ENCODE assay signal across 9 cellular contexts in the genomic region with DNA sequence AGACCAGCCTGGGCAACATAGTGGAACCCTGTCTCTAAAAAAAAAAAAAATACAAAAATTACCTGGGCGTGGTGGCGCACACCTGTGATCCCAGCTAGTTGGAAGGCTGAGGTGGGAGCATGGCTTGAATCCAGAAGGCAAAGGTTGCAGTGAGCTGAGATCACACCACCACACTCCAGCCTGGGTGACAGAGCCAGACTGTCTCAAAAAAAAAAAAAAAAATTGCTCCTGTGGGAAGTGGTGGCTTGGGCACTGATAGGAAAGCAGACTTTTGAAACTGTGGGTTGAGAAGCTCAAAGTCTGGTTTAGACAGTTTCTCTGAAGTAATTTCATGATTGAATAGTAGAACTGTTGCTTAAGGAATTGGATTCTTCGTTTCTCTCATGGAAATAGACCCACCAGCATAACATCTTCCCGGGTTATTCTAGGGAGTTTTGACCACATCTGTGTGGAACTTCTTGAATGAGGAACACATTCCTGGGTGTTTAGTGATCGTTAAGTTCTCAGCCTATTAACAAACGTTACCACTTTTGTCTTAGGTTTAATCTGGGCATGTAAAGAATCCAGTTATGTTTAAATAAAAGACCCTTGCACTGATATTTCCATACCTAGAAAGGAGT. TPM values are rescaled to one million over a fixed set of nuclear protein-coding genes. Genes with fewer than 3 reads are reported as not detected.
DNase-seq lines count a peak whose midpoint lies in the region; ATAC-seq, FAIRE-seq and TF ChIP-seq lines count a peak whose summit lies in the region.
"Had no signal": no experiment of that assay in that cellular context is flagged by ENCODE, and none has a peak within 500 bp of the region (broad histone marks: within the 10 kb centered on the region; RNA-seq: fewer than 3 reads in every experiment).

No MANE protein-coding gene starts in this region.

- H3K4me2 ChIP-seq in HepG2 (ENCODE audit: low read depth, low read length), result no peak overlapping the region

- CTCF ChIA-PET in HepG2 (lab: Yijun Ruan, JAX; ENCODE audit: low intra/inter-chr PET ratio, low total read pairs), result interaction anchor here (1.0 to 2.3 kb wide), 3 partner anchors 43 to 186 kb away, joined by 4 to 25 read pairs (median 6); no protein-coding TSS in a partner anchor

- TF ChIP-seq POLR2A in HepG2 (IDR thresholded peaks at IDR 0.05; ENCODE audit: insufficient read depth in 1 of 2, low read depth in 2 of 2, low read length in 2 of 2) (no peak), stomach (IDR thresholded peaks at IDR 0.05) (no peak)

- peak; percentile 83 for DNase-seq in GM04503 (ENCODE audit: low read depth)
- peak; percentile 52 for DNase-seq in astrocyte of the hippocampus (ENCODE audit: low read depth, low spot score)
- DNase-seq in HepG2 (ENCODE audit: low spot score), result no peak
- DNase-seq in stomach, result no peak
- DNase-seq in epidermal melanocyte (ENCODE audit: insufficient read length, low spot score), result no peak
- DNase-seq: stimulated activated CD4-positive, alpha-beta T cell treated with anti-CD3 and anti-CD28 coated beads, Interleukin-2, amount 100 ng/mL, for 48 hours had no signal

- TF ChIP-seq RAD21 in HepG2 (CRISPR knock-in tag; IDR thresholded peaks at IDR 0.05), result no peak

- in situ Hi-C loops in HepG2 (cut with HindIII; ENCODE audit: extremely low pct_ligation_motif_present, low pct_unique_long_range_greater_than_20kb), result no loop called here

- TF ChIP-seq EP300 in HepG2 (IDR thresholded peaks at IDR 0.05; ENCODE audit: low read depth in 2 of 2, low read length in 2 of 2), result no peak
- no peak for TF ChIP-seq EP300 in HepG2 (CRISPR knock-in tag; IDR thresholded peaks at IDR 0.05; ENCODE audit: borderline replicate concordance)
- no peak for TF ChIP-seq EP300 in stomach (IDR thresholded peaks at IDR 0.05)

- no peak overlapping the region for H2AFZ ChIP-seq in HepG2 (ENCODE audit: low read length)

- no peaks in the 10 kb centered on the region for H3K27me3 ChIP-seq in HepG2 (ENCODE audit: control insufficient read depth in 1 of 2, insufficient read depth in 2 of 2, low read length in 2 of 2)
- H3K27me3 ChIP-seq in stomach, result no peaks in the 10 kb centered on the region

- intact Hi-C loops in HepG2 (cut with micrococcal nuclease; ENCODE audit: unreplicated experiment), result loop anchor here (1.0 kb wide), 1 partner anchor 63 kb away; no protein-coding TSS in a partner anchor
- intact Hi-C loops in stomach (cut with DNase I; ENCODE audit: low total_unique reads), result loop anchor here (5.0 kb wide), 1 partner anchor 62 kb away; no protein-coding TSS in a partner anchor

- no peaks in the 10 kb centered on the region for H3K79me2 ChIP-seq in HepG2 (ENCODE audit: insufficient read depth, low read length)

- BruUV-seq in HepG2 (replicated peaks; lab: Mats Ljungman, UMichigan), result no TSS peak

- no peak overlapping the region for H3K27ac ChIP-seq in HepG2 (ENCODE audit: extremely low read length, insufficient read depth, low read length)
- H3K27ac ChIP-seq in stomach, result peak overlapping the region in 4 of 5 donors; percentile 42 to 65 (median 54)

- H3K9ac ChIP-seq in HepG2 (ENCODE audit: insufficient read depth, low read depth, low read length), result no peak overlapping the region

- FAIRE-seq in HepG2 (lab: Jason Lieb, UNC), result no peak

- peaks cover 3% of the 10 kb centered on the region for H4K20me1 ChIP-seq in HepG2 (ENCODE audit: insufficient read depth, low read length)

- POLR2A ChIA-PET in HepG2 (lab: Yijun Ruan, JAX), result interaction anchor here (0.6 to 1.4 kb wide), 4 partner anchors 43 to 141 kb away, joined by 3 read pairs; a partner anchor contains a TSS

- no peaks in the 10 kb centered on the region for H3K9me3 ChIP-seq in HepG2 (ENCODE audit: low read length)
- H3K9me3 ChIP-seq in stomach, result no peaks in the 10 kb centered on the region

- no peak for TF ChIP-seq CTCF in HepG2 (CRISPR knock-in tag; IDR thresholded peaks at IDR 0.05)
- no peak for TF ChIP-seq CTCF in stomach (IDR thresholded peaks at IDR 0.05)

- ATAC-seq in HepG2 (no peak), GM19395 (IDR thresholded peaks at IDR 0.05; ENCODE audit: unreplicated experiment) (no peak), GM21619 (IDR thresholded peaks at IDR 0.05; ENCODE audit: unreplicated experiment) (no peak), HG02852 (IDR thresholded peaks at IDR 0.05; ENCODE audit: unreplicated experiment) (no peak)

- H3K4me3 ChIP-seq in HepG2 (replicated peaks in 1 of 3; ENCODE audit: insufficient read depth in 1 of 3, low read depth in 2 of 3, low read length in 3 of 3), result no peak overlapping the region
- no peak overlapping the region for H3K4me3 ChIP-seq in stomach

- H3K4me1 ChIP-seq in HepG2 (ENCODE audit: insufficient read depth, low read length), result no peaks in the 10 kb centered on the region
- peaks cover 11 to 21% (median 16%) of the 10 kb centered on the region in 4 donors for H3K4me1 ChIP-seq in stomach

- 78% methylated on average over 6 of the region's 6 CpGs for WGBS in HepG2 (ENCODE audit: low lambda C conversion rate)
- 67 to 79% (median 70%) methylated on average over 6 of the region's 6 CpGs for WGBS in stomach, 5 donors

- H3K36me3 ChIP-seq in HepG2 (replicated peaks in 1 of 2; ENCODE audit: control insufficient read depth in 1 of 2, insufficient read depth in 2 of 2, low read length in 2 of 2), result peaks cover 7 to 40% of the 10 kb centered on the region in 2 experiments; a peak in 4 of 5 replicates
- peaks cover 0 to 10% (median 3%) of the 10 kb centered on the region in 4 donors for H3K36me3 ChIP-seq in stomach

TF ChIP-seq in HepG2, 621 proteins besides CTCF, POLR2A, EP300 and RAD21:
- TF ChIP-seq RORA (CRISPR knock-in tag; IDR thresholded peaks at IDR 0.05), result 0 out of 2 replicates have a peak, but pooled peaks have one; percentile 62
- TF ChIP-seq ZNF225 (CRISPR knock-in tag; IDR thresholded peaks at IDR 0.05), result no peak
TF ChIP-seq in HepG2: peak in this region for 1.

RNA-seq across cellular contexts. Expression of a gene that starts 33.5 kb away (rescaled TPM):
- total RNA-seq in HepG2 (2016; rRNA removed; fragmentation: Illumina TruSeq; extraction: Trizol), result 10.6 and 12.0 TPM in 2 replicates
- total RNA-seq in HepG2 (2016; cell fraction: cytosol; rRNA removed; fragmentation: Illumina TruSeq; extraction: Trizol; ENCODE audit: low read depth), result 5.6 and 8.3 TPM in 2 replicates
- 10.0 and 12.7 TPM in 2 replicates for total RNA-seq in HepG2 (2016; cell fraction: insoluble cytoplasmic fraction; rRNA removed; fragmentation: Illumina TruSeq; extraction: Trizol)
- 5.3 and 6.5 TPM in 2 replicates for total RNA-seq in HepG2 (2016; cell fraction: membrane; rRNA removed; fragmentation: Illumina TruSeq; extraction: Trizol)
- 19.5 and 21.6 TPM in 2 replicates for total RNA-seq in HepG2 (2016; cell fraction: nucleus; rRNA removed; fragmentation: Illumina TruSeq; extraction: Trizol)
- 9.3 and 13.5 TPM in 2 replicates for polyA plus RNA-seq in HepG2 (2011; rRNA removed)
- 4.2 and 6.2 TPM in 2 replicates for polyA plus RNA-seq in HepG2 (2011; cell fraction: cytosol; rRNA removed)
- polyA plus RNA-seq in HepG2 (2011; cell fraction: nucleus; rRNA removed), result 25.1 and 30.9 TPM in 2 replicates
- polyA plus RNA-seq in HepG2 (2012), result 7.4 and 11.8 TPM in 2 replicates
- 0.66 and 1.2 TPM in 2 replicates for polyA plus RNA-seq in HepG2 (2016; cell fraction: cytosol; fragmentation: Illumina TruSeq; extraction: Trizol; ENCODE audit: low read depth)
- 8.6 and 8.8 TPM in 2 replicates for polyA plus RNA-seq in HepG2 (2016; cell fraction: insoluble cytoplasmic fraction; fragmentation: Illumina TruSeq; extraction: Trizol; ENCODE audit: low read depth)
- polyA plus RNA-seq in HepG2 (2016; cell fraction: membrane; fragmentation: Illumina TruSeq; extraction: Trizol; ENCODE audit: low read depth), result 1.7 and 1.9 TPM in 2 replicates
- 24.2 and 25.3 TPM in 2 replicates for polyA plus RNA-seq in HepG2 (2016; cell fraction: nucleus; fragmentation: Illumina TruSeq; extraction: Trizol; ENCODE audit: insufficient read depth, low read depth)
- polyA minus RNA-seq in HepG2 (2011; rRNA and poly(A)+ RNA removed; ENCODE audit: low replicate concordance), result 9.4 and 18.5 TPM in 2 replicates
- polyA minus RNA-seq in HepG2 (2011; cell fraction: cytosol; rRNA and poly(A)+ RNA removed), result 4.8 and 5.4 TPM in 2 replicates
- 36.2 and 51.6 TPM in 2 replicates for polyA minus RNA-seq in HepG2 (2011; cell fraction: nucleus; rRNA and poly(A)+ RNA removed)
- total RNA-seq in stomach, result 1 to 10 TPM in 4 of 5 donors, under 1 TPM in 1; 0.89 to 5.8 (median 4.5) TPM
- 10 to 100 TPM in 1 of 3 donors, 1 to 10 TPM in 2; 1.7 to 16.5 (median 2.0) TPM for polyA plus RNA-seq in stomach

RNA-seq across cellular contexts. Expression of a gene that starts 58.4 kb away (rescaled TPM):
- 2.5 and 3.1 TPM in 2 replicates for total RNA-seq in HepG2 (2016; rRNA removed; fragmentation: Illumina TruSeq; extraction: Trizol)
- total RNA-seq in HepG2 (2016; cell fraction: cytosol; rRNA removed; fragmentation: Illumina TruSeq; extraction: Trizol; ENCODE audit: low read depth), result 0.53 and 0.71 TPM in 2 replicates
- total RNA-seq in HepG2 (2016; cell fraction: insoluble cytoplasmic fraction; rRNA removed; fragmentation: Illumina TruSeq; extraction: Trizol), result 2.6 and 2.9 TPM in 2 replicates
- 3.0 and 3.1 TPM in 2 replicates for total RNA-seq in HepG2 (2016; cell fraction: membrane; rRNA removed; fragmentation: Illumina TruSeq; extraction: Trizol)
- 2.7 and 3.1 TPM in 2 replicates for total RNA-seq in HepG2 (2016; cell fraction: nucleus; rRNA removed; fragmentation: Illumina TruSeq; extraction: Trizol)
- polyA plus RNA-seq in HepG2 (2011; rRNA removed), result 11.8 and 16.9 TPM in 2 replicates
- 5.0 and 9.2 TPM in 2 replicates for polyA plus RNA-seq in HepG2 (2011; cell fraction: cytosol; rRNA removed)
- 5.8 and 9.5 TPM in 2 replicates for polyA plus RNA-seq in HepG2 (2011; cell fraction: nucleus; rRNA removed)
- 8.7 and 11.2 TPM in 2 replicates for polyA plus RNA-seq in HepG2 (2012)
- 0.48 and 0.57 TPM in 2 replicates for polyA plus RNA-seq in HepG2 (2016; cell fraction: cytosol; fragmentation: Illumina TruSeq; extraction: Trizol; ENCODE audit: low read depth)
- polyA plus RNA-seq in HepG2 (2016; cell fraction: insoluble cytoplasmic fraction; fragmentation: Illumina TruSeq; extraction: Trizol; ENCODE audit: low read depth), result 2.9 and 3.2 TPM in 2 replicates
- 1.8 and 2.0 TPM in 2 replicates for polyA plus RNA-seq in HepG2 (2016; cell fraction: membrane; fragmentation: Illumina TruSeq; extraction: Trizol; ENCODE audit: low read depth)
- 4.8 and 5.6 TPM in 2 replicates for polyA plus RNA-seq in HepG2 (2016; cell fraction: nucleus; fragmentation: Illumina TruSeq; extraction: Trizol; ENCODE audit: insufficient read depth, low read depth)
- 22.9 and 78.5 TPM in 2 replicates for polyA minus RNA-seq in HepG2 (2011; rRNA and poly(A)+ RNA removed; ENCODE audit: low replicate concordance)
- 5.3 and 10.4 TPM in 2 replicates for polyA minus RNA-seq in HepG2 (2011; cell fraction: cytosol; rRNA and poly(A)+ RNA removed)
- polyA minus RNA-seq in HepG2 (2011; cell fraction: nucleus; rRNA and poly(A)+ RNA removed), result 7.1 and 10.8 TPM in 2 replicates
- 10 to 100 TPM in 3 of 5 donors, 1 to 10 TPM in 2; 4.1 to 21.6 (median 17.1) TPM for total RNA-seq in stomach
- polyA plus RNA-seq in stomach, result 10 to 100 TPM in 1 of 3 donors, 1 to 10 TPM in 2; 4.2 to 19.6 (median 7.0) TPM

Comparison
In these comparisons a context has a peak if more than half of its experiments do, and no peak if none do; other contexts are left out.
1. DNase-seq: peak in GM04503 (single experiment) and astrocyte of the hippocampus (single experiment); none in HepG2 (single experiment), stomach (single experiment) and epidermal melanocyte (single experiment).